ENCODE assay signal across 19 cellular contexts in the genomic region with DNA sequence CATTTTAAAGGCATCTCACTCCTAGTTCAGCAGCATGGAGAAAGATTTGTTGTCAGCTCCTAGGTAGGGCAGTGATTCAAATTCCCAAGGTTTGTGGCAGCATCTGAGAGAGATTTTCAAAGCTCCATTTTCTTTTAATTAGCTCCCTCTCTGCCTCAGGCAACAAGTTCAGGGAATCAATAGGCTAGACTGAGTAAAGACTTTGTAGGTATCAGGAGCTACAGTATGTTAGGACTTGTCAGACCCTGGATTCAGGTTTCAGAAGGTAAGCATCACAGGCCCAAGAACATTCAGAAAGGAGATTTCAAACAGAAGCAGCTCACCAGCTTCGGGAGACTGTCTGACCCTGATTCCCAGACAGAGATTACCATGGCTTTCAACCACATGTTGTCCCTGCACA.
"Had no signal": no experiment of that assay in that cellular context is flagged by ENCODE, and none has a peak within 500 bp of the region (broad histone marks: within the 10 kb centered on the region; RNA-seq: fewer than 3 reads in every experiment).

No MANE protein-coding gene starts in this region.

- H3K9me3 ChIP-seq: adrenal gland, esophagus muscularis mucosa, lower lobe of right lung, neutrophil, right atrium auricular region, suprapubic skin had no signal

- H3K27ac ChIP-seq: adrenal gland, esophagus muscularis mucosa, lower lobe of right lung, neutrophil, right atrium auricular region, suprapubic skin had no signal

- H3K4me3 ChIP-seq: adrenal gland, esophagus muscularis mucosa, lower lobe of right lung, right atrium auricular region, suprapubic skin had no signal

- DNase-seq: activated CD4-positive, alpha-beta T cell treated with anti-CD3 and anti-CD28 coated beads for 1 hour; activated CD4-positive, alpha-beta T cell treated with anti-CD3 and anti-CD28 coated beads, Interleukin-2, amount 50 U/mL, for 4 hours; activated effector memory CD4-positive, alpha-beta T cell treated with Interleukin-2 at 50 U/mL for 16 hours; activated naive CD4-positive, alpha-beta T cell treated with anti-CD3 and anti-CD28 coated beads, Interleukin-2, amount 50 U/mL, for 16 hours; adrenal gland; caudate nucleus; left colon; lower lobe of right lung; midbrain; posterior cingulate gyrus; stimulated activated CD4-positive, alpha-beta T cell treated with anti-CD3 and anti-CD28 coated beads, Interleukin-4, amount 100 ng/mL, for 4 hours; stimulated activated CD8-positive, alpha-beta memory T cell treated with anti-CD3 and anti-CD28 coated beads, Interleukin-4, amount 100 ng/mL, for 48 hours; stimulated activated naive CD4-positive, alpha-beta T cell treated with Interleukin-2 at 50 U/mL for 16 hours had no signal

- H3K36me3 ChIP-seq: adrenal gland, esophagus muscularis mucosa, lower lobe of right lung, neutrophil, right atrium auricular region, suprapubic skin had no signal

- H3K4me1 ChIP-seq: adrenal gland, lower lobe of right lung, right atrium auricular region, suprapubic skin had no signal

- FAIRE-seq: colon, endometrium had no signal

- H3K27me3 ChIP-seq: adrenal gland, esophagus muscularis mucosa, neutrophil, right atrium auricular region, suprapubic skin had no signal
